Comparison of ENCODE assay signal across 9 cellular contexts in genomic region chr2:219119422-219120043, GRCh38. TPM values are rescaled to one million over a fixed set of nuclear protein-coding genes. Genes with fewer than 3 reads are reported as not detected.
A peak's percentile ranks its signal among the peaks of the same experiment; 100 is the strongest.
DNase-seq lines count a peak whose midpoint lies in the region; ATAC-seq, FAIRE-seq and TF ChIP-seq lines count a peak whose summit lies in the region.
"Had no signal": no experiment of that assay in that cellular context is flagged by ENCODE, and none has a peak within 500 bp of the region (broad histone marks: within the 10 kb centered on the region; RNA-seq: fewer than 3 reads in every experiment).

No MANE protein-coding gene starts in this region.

- H2AK9ac ChIP-seq in IMR-90 (replicated peaks; ENCODE audit: low read depth, low read length, poor library complexity) = no peak overlapping the region

- H4K20me1 ChIP-seq in IMR-90 (ENCODE audit: insufficient read depth, low read length) (peaks cover 3% of the 10 kb centered on the region; the same call in 1 of the 2 replicates), astrocyte (ENCODE audit: insufficient read depth, low read length) (peaks cover 29% of the 10 kb centered on the region)

- CTCF ChIA-PET in IMR-90 (lab: Yijun Ruan, JAX) = interaction anchor here (0.5 to 2.7 kb wide), 27 partner anchors 12 to 140 kb away, joined by 3 to 15 read pairs (median 3); partner anchors contain the start of gene IHH

- no peak overlapping the region for H3K4me3 ChIP-seq in IMR-90 (ENCODE audit: insufficient read depth, low read depth, low read length)
- no peak overlapping the region for H3K4me3 ChIP-seq in astrocyte (ENCODE audit: insufficient read depth, low read depth, low read length)

- dilution Hi-C loops in IMR-90 (cut with HindIII; ENCODE audit: low sequenced_read_pairs, unreplicated experiment) = no loop called here

- 100% methylated on average over 1 of the region's 7 CpGs; no CpG with 5 or more reads in 1 of the 2 experiments for WGBS in IMR-90 (ENCODE audit: extremely low coverage in 2 of 2, insufficient read length in 1 of 2), 2 experiments

- no peak overlapping the region for H3K56ac ChIP-seq in IMR-90 (ENCODE audit: extremely low read depth, insufficient read depth, low read length)

- H3K4me1 Mint-ChIP-seq in astrocyte (ENCODE audit: low read depth, unreplicated experiment) = peaks cover 8% of the 10 kb centered on the region

- peak; percentile 79 for TF ChIP-seq RAD21 in IMR-90 (IDR thresholded peaks at IDR 0.05; ENCODE audit: low read length)

- no peaks in the 10 kb centered on the region for H3K9me3 ChIP-seq in IMR-90 (ENCODE audit: control insufficient read depth, insufficient read depth, low read length)
- no peaks in the 10 kb centered on the region for H3K9me3 ChIP-seq in astrocyte (ENCODE audit: insufficient read depth, low read depth, low read length)

- H3K9me3 Mint-ChIP-seq in astrocyte (ENCODE audit: unreplicated experiment) = no peaks in the 10 kb centered on the region

- no peak overlapping the region for H3K4ac ChIP-seq in IMR-90 (ENCODE audit: low read depth, low read length)

- H3K18ac ChIP-seq in IMR-90 (ENCODE audit: low read depth, low read length) = no peak overlapping the region

- H2AK5ac ChIP-seq in IMR-90 (ENCODE audit: low read depth, low read length) = no peak overlapping the region

- H2AFZ ChIP-seq in IMR-90 (replicated peaks; ENCODE audit: low read length, poor library complexity) (no peak overlapping the region), astrocyte (ENCODE audit: low read depth, low read length) (no peak overlapping the region)

- TF ChIP-seq POLR2A in IMR-90 (IDR thresholded peaks at IDR 0.05; ENCODE audit: low read depth, low read length) = no peak

- H3K9ac ChIP-seq in IMR-90 (ENCODE audit: low read depth, low read length) (no peak overlapping the region), astrocyte (ENCODE audit: low read length) (no peak overlapping the region)

- H3K36me3 Mint-ChIP-seq in astrocyte (ENCODE audit: low read depth, unreplicated experiment) = peaks cover 7% of the 10 kb centered on the region
- H3K36me3 Mint-ChIP-seq: activated naive CD8-positive, alpha-beta T cell had no signal

- H3K4me2 ChIP-seq in IMR-90 (ENCODE audit: low read depth, low read length) = no peak overlapping the region
- no peak overlapping the region for H3K4me2 ChIP-seq in astrocyte (ENCODE audit: low read length)

- POLR2A ChIA-PET in IMR-90 (lab: Charles Lee; ENCODE audit: unreplicated experiment) = no interaction called here

- H3K27me3 Mint-ChIP-seq in astrocyte (ENCODE audit: low read depth, unreplicated experiment) = peaks cover 30% of the 10 kb centered on the region
- H3K27me3 Mint-ChIP-seq: activated naive CD8-positive, alpha-beta T cell had no signal

- no peaks in the 10 kb centered on the region; a peak in 1 of 4 replicates for H3K79me1 ChIP-seq in IMR-90 (ENCODE audit: low read depth in 1 of 2, low read length in 2 of 2)

- 0 out of 2 replicates have a peak, but pooled peaks cover 3% of the 10 kb centered on the region for H3K9me1 ChIP-seq in IMR-90 (ENCODE audit: insufficient read depth, low read length)

- no peak overlapping the region for H2BK15ac ChIP-seq in IMR-90 (ENCODE audit: low read depth, low read length)

- no peak overlapping the region for H4K5ac ChIP-seq in IMR-90 (ENCODE audit: low read depth, low read length)

- no peak overlapping the region for H4K8ac ChIP-seq in IMR-90 (ENCODE audit: low read depth in 2 of 2, low read length in 2 of 2)

- no peak overlapping the region for H2BK20ac ChIP-seq in IMR-90 (ENCODE audit: low read depth, low read length)

- H3K27ac Mint-ChIP-seq in astrocyte (ENCODE audit: unreplicated experiment) = no peak overlapping the region
- H3K27ac Mint-ChIP-seq: activated naive CD8-positive, alpha-beta T cell had no signal

- TF ChIP-seq CTCF in IMR-90 (conservative IDR thresholded peaks at IDR 0.05; ENCODE audit: low read depth, low read length) = peak; percentile 69
- peak; percentile 64 for TF ChIP-seq CTCF in astrocyte (IDR thresholded peaks at IDR 0.05; ENCODE audit: insufficient read depth, low read depth, low read length)

- H3K79me2 ChIP-seq in astrocyte (ENCODE audit: insufficient read depth, low read length) = no peaks in the 10 kb centered on the region

- H3K4me1 ChIP-seq in IMR-90 (ENCODE audit: control insufficient read depth, insufficient read depth, low read length) (peaks cover 6% of the 10 kb centered on the region), astrocyte (ENCODE audit: insufficient read depth, low read length) (peaks cover 15% of the 10 kb centered on the region)

- in situ Hi-C loops in IMR-90 (cut with MboI; ENCODE audit: low sequenced_read_pairs) = no loop called here

- H3K23ac ChIP-seq in IMR-90 (ENCODE audit: low read depth, low read length) = no peak overlapping the region

- H3K36me3 ChIP-seq in IMR-90 (ENCODE audit: control insufficient read depth, insufficient read depth, low read length) (no peaks in the 10 kb centered on the region), astrocyte (ENCODE audit: insufficient read depth, low read length) (no peaks in the 10 kb centered on the region)

- no peak overlapping the region for H2BK120ac ChIP-seq in IMR-90 (ENCODE audit: low read depth, low read length)

- ATAC-seq in IMR-90 (ENCODE audit: low read depth) = peak; percentile 83
- no peak for ATAC-seq in HG03280 (IDR thresholded peaks at IDR 0.05; ENCODE audit: unreplicated experiment)
- ATAC-seq in GM18511 (IDR thresholded peaks at IDR 0.05; ENCODE audit: unreplicated experiment) = no peak

- H3K27me3 ChIP-seq in IMR-90 (ENCODE audit: control insufficient read depth, insufficient read depth, low read length) = no peaks in the 10 kb centered on the region
- no peaks in the 10 kb centered on the region for H3K27me3 ChIP-seq in astrocyte (ENCODE audit: insufficient read depth, low read length)

- H2BK5ac ChIP-seq in IMR-90 (ENCODE audit: low read depth, low read length, poor library complexity, severe bottlenecking) = no peak overlapping the region

- peak; percentile 56 for FAIRE-seq in astrocyte (lab: Jason Lieb, UNC)

- no TSS peak for BruUV-seq in IMR-90 (replicated peaks; lab: Mats Ljungman, UMichigan)

- no peak overlapping the region for H3K27ac ChIP-seq in IMR-90 (ENCODE audit: insufficient read depth, low read length)
- H3K27ac ChIP-seq in astrocyte (ENCODE audit: low read depth, low read length) = no peak overlapping the region

- DNase-seq in DMS114 treated with DMSO at 0.1 percent for 48 hours (lab: John Stamatoyannopoulos, UW; ENCODE audit: unreplicated experiment) (peak; percentile 47), IMR-90 (peak; percentile 53), T-helper 1 cell (peak in 4 of 5 donors; percentile 27 to 52 (median 29)), astrocyte (ENCODE audit: low read depth) (peak; percentile 22), hippocampal formation (lab: John Stamatoyannopoulos, UW) (peak; percentile 7 to 59)
- peak; percentile 29 to 58 (median 50) for DNase-seq in stimulated activated CD4-positive, alpha-beta T cell treated with anti-CD3 and anti-CD28 coated beads, Interleukin-12 subunit alpha, Interleukin-12 subunit beta, amount 100 ng/mL, for 48 hours (ENCODE audit: low read depth in 2 of 3, low spot score in 1 of 3)

- intact Hi-C loops in IMR-90 (cut with micrococcal nuclease) = loop anchor here (1.0 kb wide), 3 partner anchors 46 to 90 kb away; no protein-coding TSS in a partner anchor

- no peak overlapping the region for H3K14ac ChIP-seq in IMR-90 (replicated peaks; ENCODE audit: low read depth, low read length)

- no peak overlapping the region for H4K91ac ChIP-seq in IMR-90 (ENCODE audit: insufficient read depth, low read depth, low read length)

- H3K4me3 Mint-ChIP-seq in astrocyte (ENCODE audit: unreplicated experiment) = no peak overlapping the region
- H3K4me3 Mint-ChIP-seq: activated naive CD8-positive, alpha-beta T cell had no signal

TF ChIP-seq in IMR-90, 13 proteins besides CTCF, POLR2A, EP300 and RAD21:
- TF ChIP-seq RCOR1 (IDR thresholded peaks at IDR 0.05; ENCODE audit: insufficient replicate concordance, low read length) (no peak), SMC3 (IDR thresholded peaks at IDR 0.05; ENCODE audit: low read depth, low read length) (peak; percentile 87)
- TF ChIP-seq, protein P1, sequence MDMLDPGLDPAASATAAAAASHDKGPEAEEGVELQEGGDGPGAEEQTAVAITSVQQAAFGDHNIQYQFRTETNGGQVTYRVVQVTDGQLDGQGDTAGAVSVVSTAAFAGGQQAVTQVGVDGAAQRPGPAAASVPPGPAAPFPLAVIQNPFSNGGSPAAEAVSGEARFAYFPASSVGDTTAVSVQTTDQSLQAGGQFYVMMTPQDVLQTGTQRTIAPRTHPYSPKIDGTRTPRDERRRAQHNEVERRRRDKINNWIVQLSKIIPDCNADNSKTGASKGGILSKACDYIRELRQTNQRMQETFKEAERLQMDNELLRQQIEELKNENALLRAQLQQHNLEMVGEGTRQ (IDR thresholded peaks at IDR 0.05; ENCODE audit: low read depth, low read length) = no peak

RNA-seq across cellular contexts. Expression of gene NHEJ1, which starts 41.1 kb away (rescaled TPM):
- total RNA-seq in IMR-90 (2012; rRNA removed) = 15.3 and 23.1 TPM in 2 replicates
- 11.9 and 12.5 TPM in 2 replicates for polyA plus RNA-seq in IMR-90 (2012; rRNA removed)
- 6.0 and 11.9 TPM in 2 replicates for polyA plus RNA-seq in IMR-90 (2012; cell fraction: cytosol; rRNA removed)
- 2.5 and 9.5 TPM in 2 replicates for polyA plus RNA-seq in IMR-90 (2012; cell fraction: nucleus; rRNA removed; ENCODE audit: low replicate concordance)
- total RNA-seq in astrocyte = 10.8 and 11.4 TPM in 2 replicates

RNA-seq across cellular contexts. Expression of gene SLC23A3, which starts 50.3 kb away (rescaled TPM):
- under 0.01 and 0.18 TPM in 2 replicates for total RNA-seq in IMR-90 (2012; rRNA removed)
- polyA plus RNA-seq in IMR-90 (2012; rRNA removed) = 0.43 and 0.65 TPM in 2 replicates
- 0.04 and 0.13 TPM in 2 replicates for polyA plus RNA-seq in IMR-90 (2012; cell fraction: cytosol; rRNA removed)
- 6.7 and 8.4 TPM in 2 replicates for polyA plus RNA-seq in IMR-90 (2012; cell fraction: nucleus; rRNA removed; ENCODE audit: low replicate concordance)
- 1.2 and 1.5 TPM in 2 replicates for total RNA-seq in astrocyte

RNA-seq across cellular contexts. Expression of gene CNPPD1, which starts 57.2 kb away (rescaled TPM):
- total RNA-seq in IMR-90 (2012; rRNA removed) (11.1 and 11.9 TPM in 2 replicates), astrocyte (26.6 and 28.1 TPM in 2 replicates)
- polyA plus RNA-seq in IMR-90 (2012; rRNA removed) = 29.2 and 31.9 TPM in 2 replicates
- 43.8 and 49.1 TPM in 2 replicates for polyA plus RNA-seq in IMR-90 (2012; cell fraction: cytosol; rRNA removed)
- 63.8 and 73.9 TPM in 2 replicates for polyA plus RNA-seq in IMR-90 (2012; cell fraction: nucleus; rRNA removed; ENCODE audit: low replicate concordance)

RNA-seq across cellular contexts. Expression of gene RETREG2, which starts 58.5 kb away (rescaled TPM):
- total RNA-seq in IMR-90 (2012; rRNA removed) (39.2 and 51.1 TPM in 2 replicates), astrocyte (54.8 and 55.2 TPM in 2 replicates)
- polyA plus RNA-seq in IMR-90 (2012; rRNA removed) = 45.1 and 45.2 TPM in 2 replicates
- polyA plus RNA-seq in IMR-90 (2012; cell fraction: cytosol; rRNA removed) = 29.0 and 35.1 TPM in 2 replicates
- 54.0 and 55.9 TPM in 2 replicates for polyA plus RNA-seq in IMR-90 (2012; cell fraction: nucleus; rRNA removed; ENCODE audit: low replicate concordance)

RNA-seq across cellular contexts. Expression of gene IHH, which starts 58.8 kb away (rescaled TPM):
- total RNA-seq in IMR-90 (2012; rRNA removed) = not detected in 2 replicates
- not detected in 2 replicates for polyA plus RNA-seq in IMR-90 (2012; rRNA removed)
- polyA plus RNA-seq in IMR-90 (2012; cell fraction: cytosol; rRNA removed) = 0.01 TPM in 1 of 2 replicates, not detected in the other
- 0.02 TPM in 1 of 2 replicates, not detected in the other for polyA plus RNA-seq in IMR-90 (2012; cell fraction: nucleus; rRNA removed; ENCODE audit: low replicate concordance)
- total RNA-seq in astrocyte = not detected in 2 replicates
